36 cellular contexts compared by ENCODE assay signal in genomic region chr12:130673036-130673705, GRCh38. TPM values are rescaled to one million over a fixed set of nuclear protein-coding genes. Genes with fewer than 3 reads are reported as not detected.
"Had no signal": no experiment of that assay in that cellular context is flagged by ENCODE, and none has a peak within 500 bp of the region (broad histone marks: within the 10 kb centered on the region; RNA-seq: fewer than 3 reads in every experiment).

No MANE protein-coding gene starts in this region.

- H3K4me1 Mint-ChIP-seq: activated CD4-positive, alpha-beta memory T cell treated with anti-CD3 and anti-CD28 coated beads, Interleukin-2, amount 10 ng/mL, durations not matched to agents 7 days and 5 days; activated CD4-positive, alpha-beta T cell treated with anti-CD3 and anti-CD28 coated beads, Interleukin-2, amount 10 ng/mL, durations not matched to agents 7 days and 5 days; activated naive CD4-positive, alpha-beta T cell treated with anti-CD3 and anti-CD28 coated beads, Interleukin-2, amount 10 ng/mL, durations not matched to agents 7 days and 5 days; activated naive CD8-positive, alpha-beta T cell treated with anti-CD3 and anti-CD28 coated beads, Interleukin-2, amount 10 ng/mL, durations not matched to agents 7 days and 5 days had no signal

- H3K9me3 ChIP-seq: ascending aorta had no signal

- H3K27me3 ChIP-seq: ascending aorta, breast epithelium, cardiac muscle cell, esophagus squamous epithelium had no signal

- H3K27me3 Mint-ChIP-seq: activated CD4-positive, alpha-beta memory T cell treated with anti-CD3 and anti-CD28 coated beads, Interleukin-2, amount 10 ng/mL, durations not matched to agents 7 days and 5 days; activated CD4-positive, alpha-beta T cell treated with anti-CD3 and anti-CD28 coated beads, Interleukin-2, amount 10 ng/mL, durations not matched to agents 7 days and 5 days; activated naive CD8-positive, alpha-beta T cell treated with anti-CD3 and anti-CD28 coated beads, Interleukin-2, amount 10 ng/mL, durations not matched to agents 7 days and 5 days had no signal

- H3K36me3 Mint-ChIP-seq: activated naive CD4-positive, alpha-beta T cell treated with anti-CD3 and anti-CD28 coated beads, Interleukin-2, amount 10 ng/mL, durations not matched to agents 7 days and 5 days; activated naive CD8-positive, alpha-beta T cell treated with anti-CD3 and anti-CD28 coated beads, Interleukin-2, amount 10 ng/mL, durations not matched to agents 7 days and 5 days had no signal

- H3K27ac ChIP-seq: ascending aorta, breast epithelium, cardiac muscle cell, epithelial cell of prostate, esophagus squamous epithelium, gastroesophageal sphincter had no signal

- H3K36me3 ChIP-seq: ascending aorta, breast epithelium, cardiac muscle cell, esophagus squamous epithelium, gastroesophageal sphincter had no signal

- ATAC-seq: activated naive CD4-positive, alpha-beta T cell treated with anti-CD3 and anti-CD28 coated beads, Interleukin-2, amount 50 U/mL, for 72 hours; activated T-cell treated with anti-CD3 and anti-CD28 coated beads, Interleukin-2, amount 50 U/mL, for 72 hours; effector memory CD8-positive, alpha-beta T cell; gastroesophageal sphincter had no signal

- H3K4me3 Mint-ChIP-seq: activated CD4-positive, alpha-beta memory T cell treated with anti-CD3 and anti-CD28 coated beads, Interleukin-2, amount 10 ng/mL, durations not matched to agents 7 days and 5 days; activated CD4-positive, alpha-beta T cell treated with anti-CD3 and anti-CD28 coated beads, Interleukin-2, amount 10 ng/mL, durations not matched to agents 7 days and 5 days; activated naive CD4-positive, alpha-beta T cell treated with anti-CD3 and anti-CD28 coated beads, Interleukin-2, amount 10 ng/mL, durations not matched to agents 7 days and 5 days; activated naive CD8-positive, alpha-beta T cell treated with anti-CD3 and anti-CD28 coated beads, Interleukin-2, amount 10 ng/mL, durations not matched to agents 7 days and 5 days; activated T-cell treated with anti-CD3 and anti-CD28 coated beads, Interleukin-2, amount 50 U/mL, for 24 hours; activated T-cell treated with anti-CD3 and anti-CD28 coated beads, Interleukin-2, amount 50 U/mL, for 72 hours; brain; effector memory CD8-positive, alpha-beta T cell had no signal

- FAIRE-seq: colon, endometrium, endothelial cell of umbilical vein had no signal

- H3K27ac Mint-ChIP-seq: activated CD4-positive, alpha-beta memory T cell treated with anti-CD3 and anti-CD28 coated beads, Interleukin-2, amount 10 ng/mL, durations not matched to agents 7 days and 5 days; activated CD4-positive, alpha-beta T cell treated with anti-CD3 and anti-CD28 coated beads, Interleukin-2, amount 10 ng/mL, durations not matched to agents 7 days and 5 days; activated naive CD4-positive, alpha-beta T cell treated with anti-CD3 and anti-CD28 coated beads, Interleukin-2, amount 10 ng/mL, durations not matched to agents 7 days and 5 days; activated naive CD4-positive, alpha-beta T cell treated with anti-CD3 and anti-CD28 coated beads, Interleukin-2, amount 50 U/mL, for 72 hours; activated naive CD8-positive, alpha-beta T cell treated with anti-CD3 and anti-CD28 coated beads, Interleukin-2, amount 10 ng/mL, durations not matched to agents 7 days and 5 days; activated T-cell treated with anti-CD3 and anti-CD28 coated beads, Interleukin-2, amount 50 U/mL, for 24 hours; activated T-cell treated with anti-CD3 and anti-CD28 coated beads, Interleukin-2, amount 50 U/mL, for 72 hours; effector memory CD8-positive, alpha-beta T cell had no signal

- H3K4me3 ChIP-seq: ascending aorta, breast epithelium, cardiac muscle cell, esophagus squamous epithelium, gastroesophageal sphincter had no signal

- H3K4me1 ChIP-seq: ascending aorta, breast epithelium, gastroesophageal sphincter had no signal

- H3K9me3 Mint-ChIP-seq: activated T-cell treated with anti-CD3 and anti-CD28 coated beads, Interleukin-2, amount 50 U/mL, for 24 hours had no signal

- DNase-seq: activated CD4-positive, alpha-beta memory T cell treated with anti-CD3 and anti-CD28 coated beads, Interleukin-2, amount 10 ng/mL, durations not matched to agents 7 days and 5 days; activated CD4-positive, alpha-beta T cell treated with anti-CD3 and anti-CD28 coated beads for 1 hour; activated CD4-positive, alpha-beta T cell treated with anti-CD3 and anti-CD28 coated beads for 4 hours; activated CD4-positive, alpha-beta T cell treated with anti-CD3 and anti-CD28 coated beads, Interleukin-2, amount 10 ng/mL, durations not matched to agents 7 days and 5 days; activated CD4-positive, alpha-beta T cell treated with anti-CD3 and anti-CD28 coated beads, Interleukin-2, amount 50 U/mL, for 4 hours; activated CD8-positive, alpha-beta memory T cell treated with anti-CD3 and anti-CD28 coated beads, Interleukin-2, amount 50 U/mL, for 48 hours; activated gamma-delta T cell; activated naive CD4-positive, alpha-beta T cell; activated naive CD4-positive, alpha-beta T cell treated with anti-CD3 and anti-CD28 coated beads, Interleukin-2, amount 10 ng/mL, durations not matched to agents 7 days and 5 days; activated naive CD8-positive, alpha-beta T cell treated with anti-CD3 and anti-CD28 coated beads, Interleukin-2, amount 10 ng/mL, durations not matched to agents 7 days and 5 days; activated T-cell treated with anti-CD3 and anti-CD28 coated beads for 4 hours; activated T-cell treated with anti-CD3 and anti-CD28 coated beads, Interleukin-2, amount 50 U/mL, for 24 hours; activated T-cell treated with anti-CD3 and anti-CD28 coated beads, Interleukin-2, amount 50 U/mL, for 72 hours; central memory CD4-positive, alpha-beta T cell; cerebellar nuclear complex; cortex of kidney; dermis blood vessel endothelial cell; effector CD4-positive, alpha-beta T cell; effector memory CD8-positive, alpha-beta T cell; esophagus squamous epithelium; foreskin melanocyte; T-helper 2 cell had no signal

RNA-seq across cellular contexts. Expression of gene RIMBP2, which starts 42.9 kb away (rescaled TPM):
- total RNA-seq: activated CD4-positive, alpha-beta memory T cell treated with anti-CD3 and anti-CD28 coated beads, Interleukin-2, amount 10 ng/mL, durations not matched to agents 7 days and 5 days; activated CD4-positive, alpha-beta T cell treated with anti-CD3 and anti-CD28 coated beads, Interleukin-2, amount 10 ng/mL, durations not matched to agents 7 days and 5 days; activated naive CD4-positive, alpha-beta T cell treated with anti-CD3 and anti-CD28 coated beads, Interleukin-2, amount 50 U/mL, for 72 hours; activated naive CD8-positive, alpha-beta T cell treated with anti-CD3 and anti-CD28 coated beads, Interleukin-2, amount 10 ng/mL, durations not matched to agents 7 days and 5 days; ascending aorta; dermis blood vessel endothelial cell; endothelial cell of umbilical vein; fibroblast of villous mesenchyme; glomerular endothelial cell; T-helper 1 cell treated with Interleukin-12 subunit alpha and Interleukin-12 subunit beta and Interleukin-4 antibody, amounts not matched to agents 30 ng/mL and 1 ng/mL, for 36 hours had no signal
- polyA plus RNA-seq: fibroblast of lung had no signal
